8 cellular contexts compared by ENCODE assay signal in genomic region chr6:45741437-45742166, GRCh38.
DNase-seq lines count a peak whose midpoint lies in the region; ATAC-seq lines count a peak whose summit lies in the region.

No MANE protein-coding gene starts in this region.

- H3K36me3 Mint-ChIP-seq in activated CD8-positive, alpha-beta T cell treated with anti-CD3 and anti-CD28 coated beads, Interleukin-2, amount 10 ng/mL, durations not matched to agents 7 days and 5 days (ENCODE audit: low read depth): no peaks in the 10 kb centered on the region

- H3K27ac Mint-ChIP-seq in activated CD8-positive, alpha-beta T cell treated with anti-CD3 and anti-CD28 coated beads, Interleukin-2, amount 10 ng/mL, durations not matched to agents 7 days and 5 days: peak overlapping the region; percentile 74

- DNase-seq in activated CD4-positive, alpha-beta T cell treated with anti-CD3 and anti-CD28 coated beads for 48 hours: peak; percentile 26
- DNase-seq in activated CD4-positive, alpha-beta T cell treated with anti-CD3 and anti-CD28 coated beads, Interleukin-2, amount 50 U/mL, for 1 hour: no peak
- peak; percentile 31 for DNase-seq in activated CD8-positive, alpha-beta T cell treated with anti-CD3 and anti-CD28 coated beads, Interleukin-2, amount 10 ng/mL, durations not matched to agents 7 days and 5 days
- DNase-seq in myocyte (ENCODE audit: low read depth) (peak; percentile 91), T-helper 9 cell (no peak), kidney glomerular epithelial cell (lab: John Stamatoyannopoulos, UW) (no peak), SW 1271 (lab: John Stamatoyannopoulos, UW) (no peak)

- H3K4me3 Mint-ChIP-seq in activated CD8-positive, alpha-beta T cell treated with anti-CD3 and anti-CD28 coated beads, Interleukin-2, amount 10 ng/mL, durations not matched to agents 7 days and 5 days: peak overlapping the region; percentile 12

- H3K4me1 Mint-ChIP-seq in activated CD8-positive, alpha-beta T cell treated with anti-CD3 and anti-CD28 coated beads, Interleukin-2, amount 10 ng/mL, durations not matched to agents 7 days and 5 days (ENCODE audit: low read depth): peaks cover 43% of the 10 kb centered on the region

- ATAC-seq in HG03159 (IDR thresholded peaks at IDR 0.05; ENCODE audit: unreplicated experiment): peak; percentile 64
- peak; percentile 56 for ATAC-seq in activated CD8-positive, alpha-beta T cell treated with anti-CD3 and anti-CD28 coated beads, Interleukin-2, amount 10 ng/mL, durations not matched to agents 7 days and 5 days

- CTCF ChIA-PET in activated CD8-positive, alpha-beta T cell treated with anti-CD3 and anti-CD28 coated beads, Interleukin-2, amount 10 ng/mL, durations not matched to agents 7 days and 5 days (lab: Charles Lee): interaction anchor here (0.9 to 1.5 kb wide), 3 partner anchors 60 to 1266 kb away, joined by 3 to 4 read pairs (median 3); no protein-coding TSS in a partner anchor

- POLR2A ChIA-PET in activated CD8-positive, alpha-beta T cell treated with anti-CD3 and anti-CD28 coated beads, Interleukin-2, amount 10 ng/mL, durations not matched to agents 7 days and 5 days (lab: Charles Lee): no interaction called here

- H3K27me3 Mint-ChIP-seq in activated CD8-positive, alpha-beta T cell treated with anti-CD3 and anti-CD28 coated beads, Interleukin-2, amount 10 ng/mL, durations not matched to agents 7 days and 5 days (ENCODE audit: low read depth): no peaks in the 10 kb centered on the region

- no peaks in the 10 kb centered on the region for H3K9me3 Mint-ChIP-seq in activated CD8-positive, alpha-beta T cell treated with anti-CD3 and anti-CD28 coated beads, Interleukin-2, amount 10 ng/mL, durations not matched to agents 7 days and 5 days (ENCODE audit: insufficient read depth)

Comparison
In these comparisons a context has a peak if more than half of its experiments do, and no peak if none do; other contexts are left out.
1. DNase-seq: peak in activated CD4-positive, alpha-beta T cell treated with anti-CD3 and anti-CD28 coated beads for 48 hours (single experiment), activated CD8-positive, alpha-beta T cell treated with anti-CD3 and anti-CD28 coated beads, Interleukin-2, amount 10 ng/mL, durations not matched to agents 7 days and 5 days (single experiment) and myocyte (single experiment); none in activated CD4-positive, alpha-beta T cell treated with anti-CD3 and anti-CD28 coated beads, Interleukin-2, amount 50 U/mL, for 1 hour (single experiment), T-helper 9 cell (single experiment), kidney glomerular epithelial cell (single experiment) and SW 1271 (0 of 2).